Comparison of ENCODE assay signal across 1 cellular context in the genomic region with DNA sequence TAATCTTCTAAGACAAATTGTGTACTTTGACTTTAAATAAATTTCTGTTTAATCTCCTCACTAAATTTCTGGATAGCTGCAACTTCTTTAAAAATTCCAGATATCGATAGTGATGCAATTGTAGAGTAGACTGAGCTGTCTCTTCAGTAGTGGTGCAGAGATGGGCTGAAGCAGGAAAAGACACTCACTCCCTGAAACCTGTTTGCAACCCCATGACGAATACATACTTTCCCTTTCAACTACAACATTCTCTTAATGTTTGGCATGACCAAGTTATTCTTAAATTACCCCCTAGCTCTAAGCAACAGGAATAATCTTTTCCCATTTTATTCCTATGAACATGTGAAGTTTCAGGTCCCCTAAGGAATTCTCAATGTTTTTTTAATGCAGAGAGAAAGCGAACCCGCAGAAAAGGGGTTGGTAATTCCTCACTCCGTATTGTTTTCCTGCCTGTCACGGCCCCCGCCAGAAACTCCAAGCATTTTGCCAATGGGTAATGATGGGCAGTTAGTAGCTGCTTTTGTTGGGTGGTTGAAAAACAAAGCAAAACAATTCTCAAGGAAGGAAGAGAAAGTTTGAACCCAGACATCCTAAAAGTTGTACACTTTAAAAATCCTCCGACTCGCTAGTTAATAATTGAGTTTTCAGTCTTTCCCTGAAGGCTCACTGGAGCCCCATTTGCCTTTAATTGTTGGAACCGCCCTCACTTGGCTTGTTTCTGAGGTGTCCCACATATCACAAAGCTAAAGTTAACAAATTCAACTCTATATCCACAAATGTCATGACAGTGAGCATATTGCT.
TF ChIP-seq lines count a peak whose summit lies in the region.

No MANE protein-coding gene starts in this region.

TF ChIP-seq in H1, 55 proteins besides CTCF, POLR2A, EP300 and RAD21 (continued from another document):
- TF ChIP-seq CEBPB (IDR thresholded peaks at IDR 0.05; ENCODE audit: low read depth, low read length): no peak
